19 cellular contexts compared by ENCODE assay signal in genomic region chr4:76783836-76784235, GRCh38.
DNase-seq lines count a peak whose midpoint lies in the region; ATAC-seq and TF ChIP-seq lines count a peak whose summit lies in the region.
"Had no signal": no experiment of that assay in that cellular context is flagged by ENCODE, and none has a peak within 500 bp of the region (broad histone marks: within the 10 kb centered on the region; RNA-seq: fewer than 3 reads in every experiment).

No MANE protein-coding gene starts in this region.

- peaks cover 3% of the 10 kb centered on the region for H3K4me1 Mint-ChIP-seq in activated T-helper 2 cell treated with anti-CD3 and anti-CD28 coated beads, Interferon-gamma antibody, Interleukin-2, Interleukin-4, amounts not matched to agents 10 μg/mL and 5 μg/mL and 100 μg/mL, durations not matched to agents 14 hours and 24 hours and 36 hours (ENCODE audit: low read depth)
- H3K4me1 Mint-ChIP-seq: activated naive CD4-positive, alpha-beta T cell treated with anti-CD3 and anti-CD28 coated beads, Interleukin-2, amount 50 U/mL, for 24 hours; CD4-positive, alpha-beta memory T cell; stimulated activated naive B cell treated with anti-CD40 and anti-IgM and Interleukin-4, amounts not matched to agents 10 μg/mL and 1 μg/mL and 100 μg/mL, for 72 hours had no signal

- intact Hi-C loops in HCT116 (cut with micrococcal nuclease): loop anchor here (5.0 to 10.0 kb wide), 2 partner anchors 113 to 161 kb away; partner anchors contain the start of genes SEPTIN11 and SOWAHB
- intact Hi-C loops in activated T-helper 2 cell treated with anti-CD3 and anti-CD28 coated beads, Interferon-gamma antibody, Interleukin-2, Interleukin-4, amounts not matched to agents 10 μg/mL and 5 μg/mL and 100 μg/mL, durations not matched to agents 14 hours and 24 hours and 36 hours (cut with micrococcal nuclease): no loop called here

- peak overlapping the region; percentile 25 for H3K4ac ChIP-seq in trophoblast cell (ENCODE audit: low read depth, low read length)

- no peak for TF ChIP-seq RAD21 in HCT116 (IDR thresholded peaks at IDR 0.05; ENCODE audit: low read depth)

- peak overlapping the region; percentile 52 for H4K12ac ChIP-seq in trophoblast cell (ENCODE audit: low read depth, low read length)

- H3K79me2 ChIP-seq in HCT116 (ENCODE audit: insufficient read depth, low read length) (no peaks in the 10 kb centered on the region), trophoblast cell (ENCODE audit: control insufficient read depth, insufficient read depth, low read length, poor library complexity) (peaks cover 3% of the 10 kb centered on the region)

- H2AK5ac ChIP-seq in trophoblast cell (ENCODE audit: low read length): peak overlapping the region; percentile 71

- TF ChIP-seq POLR2A in HCT116 (IDR thresholded peaks at IDR 0.05; ENCODE audit: borderline replicate concordance, extremely low read depth, insufficient read depth, insufficient read length): no peak

- POLR2A ChIA-PET in HCT116 (lab: Charles Lee): no interaction called here

- no peaks in the 10 kb centered on the region for H3K9me2 ChIP-seq in HCT116 (ENCODE audit: insufficient read depth)

- H3K9ac ChIP-seq in HCT116 (ENCODE audit: low read length) (no peak overlapping the region), adipocyte (ENCODE audit: low read length) (peak overlapping the region; percentile 45), trophoblast cell (ENCODE audit: low read length) (no peak overlapping the region)

- no peaks in the 10 kb centered on the region for H3K36me3 Mint-ChIP-seq in activated T-helper 2 cell treated with anti-CD3 and anti-CD28 coated beads, Interferon-gamma antibody, Interleukin-2, Interleukin-4, amounts not matched to agents 10 μg/mL and 5 μg/mL and 100 μg/mL, durations not matched to agents 14 hours and 24 hours and 36 hours (ENCODE audit: low read depth)
- H3K36me3 Mint-ChIP-seq: activated naive CD4-positive, alpha-beta T cell treated with anti-CD3 and anti-CD28 coated beads, Interleukin-2, amount 50 U/mL, for 24 hours; stimulated activated naive B cell treated with anti-CD40 and anti-IgM and Interleukin-4, amounts not matched to agents 10 μg/mL and 1 μg/mL and 100 μg/mL, for 72 hours had no signal

- H3K4me2 ChIP-seq in HCT116 (ENCODE audit: low read length): peak overlapping the region; percentile 56; the same call in 1 of the 2 replicates
- H3K4me2 ChIP-seq in trophoblast cell (ENCODE audit: low read length): no peak overlapping the region

- no TSS peak for BruUV-seq in HCT116 (replicated peaks; lab: Mats Ljungman, UMichigan)

- WGBS in trophoblast cell (ENCODE audit: extremely low coverage, insufficient coverage, insufficient read length): no CpG with 5 or more reads among the region's 4 CpGs

- H3K27me3 Mint-ChIP-seq in activated T-helper 2 cell treated with anti-CD3 and anti-CD28 coated beads, Interferon-gamma antibody, Interleukin-2, Interleukin-4, amounts not matched to agents 10 μg/mL and 5 μg/mL and 100 μg/mL, durations not matched to agents 14 hours and 24 hours and 36 hours (ENCODE audit: low read depth): peaks cover 3% of the 10 kb centered on the region

- peak overlapping the region; percentile 31 for H2BK12ac ChIP-seq in trophoblast cell (ENCODE audit: low read length)

- H2BK5ac ChIP-seq in trophoblast cell (ENCODE audit: low read depth, low read length, poor library complexity): peak overlapping the region; percentile 42

- no peaks in the 10 kb centered on the region for H4K20me1 ChIP-seq in HCT116 (ENCODE audit: insufficient read depth)

- H3K36me3 ChIP-seq in HCT116 (ENCODE audit: control insufficient read depth in 1 of 2, insufficient read depth in 2 of 2, low read length in 2 of 2) (no peaks in the 10 kb centered on the region), adipocyte (ENCODE audit: control insufficient read depth, insufficient read depth, low read length, severe bottlenecking) (no peaks in the 10 kb centered on the region), trophoblast cell (ENCODE audit: control insufficient read depth in 1 of 2, insufficient read depth in 2 of 2, low read length in 2 of 2) (peaks cover 12 to 38% of the 10 kb centered on the region in 2 experiments)

- H3K14ac ChIP-seq in trophoblast cell (ENCODE audit: low read length): peak overlapping the region; percentile 70

- peak overlapping the region; percentile 79 for H3K18ac ChIP-seq in trophoblast cell (ENCODE audit: low read length)

- H3K27ac Mint-ChIP-seq in activated T-helper 2 cell treated with anti-CD3 and anti-CD28 coated beads, Interferon-gamma antibody, Interleukin-2, Interleukin-4, amounts not matched to agents 10 μg/mL and 5 μg/mL and 100 μg/mL, durations not matched to agents 14 hours and 24 hours and 36 hours: no peak overlapping the region
- H3K27ac Mint-ChIP-seq: activated CD8-positive, alpha-beta T cell treated with anti-CD3 and anti-CD28 coated beads for 36 hours; activated naive CD4-positive, alpha-beta T cell treated with anti-CD3 and anti-CD28 coated beads, Interleukin-2, amount 50 U/mL, for 24 hours; CD4-positive, alpha-beta memory T cell; stimulated activated naive B cell treated with anti-CD40 and anti-IgM and Interleukin-4, amounts not matched to agents 10 μg/mL and 1 μg/mL and 100 μg/mL, for 72 hours had no signal

- H3K9me3 Mint-ChIP-seq in activated T-helper 2 cell treated with anti-CD3 and anti-CD28 coated beads, Interferon-gamma antibody, Interleukin-2, Interleukin-4, amounts not matched to agents 10 μg/mL and 5 μg/mL and 100 μg/mL, durations not matched to agents 14 hours and 24 hours and 36 hours: no peaks in the 10 kb centered on the region
- H3K9me3 Mint-ChIP-seq: activated CD8-positive, alpha-beta T cell treated with anti-CD3 and anti-CD28 coated beads for 36 hours; stimulated activated naive B cell treated with anti-CD40 and anti-IgM and Interleukin-4, amounts not matched to agents 10 μg/mL and 1 μg/mL and 100 μg/mL, for 72 hours had no signal

- H3K27ac ChIP-seq in HCT116 (ENCODE audit: low read depth, low read length) (no peak overlapping the region; the same call in 1 of the 2 replicates), trophoblast cell (ENCODE audit: low read depth, low read length) (peak overlapping the region; percentile 3)
- H3K27ac ChIP-seq: thoracic aorta had no signal

- H3K27me3 ChIP-seq in HCT116 (ENCODE audit: insufficient read depth, low read length) (no peaks in the 10 kb centered on the region), adipocyte (replicated peaks; ENCODE audit: control insufficient read depth, insufficient read depth, low read length) (no peaks in the 10 kb centered on the region), trophoblast cell (ENCODE audit: insufficient read depth, low read length) (no peaks in the 10 kb centered on the region)

- CTCF ChIA-PET in HCT116 (lab: Charles Lee): interaction anchor here (1.0 to 2.0 kb wide), 6 partner anchors 10 to 52 kb away, joined by 3 to 4 read pairs (median 3); no protein-coding TSS in a partner anchor

- peak; percentile 39 for ATAC-seq in HCT116
- no peak for ATAC-seq in GM21529 (IDR thresholded peaks at IDR 0.05; ENCODE audit: unreplicated experiment)
- ATAC-seq: activated CD8-positive, alpha-beta T cell treated with anti-CD3 and anti-CD28 coated beads for 36 hours had no signal

- H3K4me3 Mint-ChIP-seq in activated T-helper 2 cell treated with anti-CD3 and anti-CD28 coated beads, Interferon-gamma antibody, Interleukin-2, Interleukin-4, amounts not matched to agents 10 μg/mL and 5 μg/mL and 100 μg/mL, durations not matched to agents 14 hours and 24 hours and 36 hours (ENCODE audit: low read depth): no peak overlapping the region
- H3K4me3 Mint-ChIP-seq: activated CD8-positive, alpha-beta T cell treated with anti-CD3 and anti-CD28 coated beads for 36 hours; activated naive CD4-positive, alpha-beta T cell treated with anti-CD3 and anti-CD28 coated beads, Interleukin-2, amount 50 U/mL, for 24 hours; CD4-positive, alpha-beta memory T cell; stimulated activated naive B cell treated with anti-CD40 and anti-IgM and Interleukin-4, amounts not matched to agents 10 μg/mL and 1 μg/mL and 100 μg/mL, for 72 hours had no signal

- peak overlapping the region; percentile 20 for H2BK120ac ChIP-seq in trophoblast cell (ENCODE audit: insufficient read depth, low read length, poor library complexity)

- H3K4me3 ChIP-seq in HCT116 (replicated peaks in 1 of 2; ENCODE audit: low read depth in 1 of 2, low read length in 2 of 2): no peak overlapping the region
- H3K4me3 ChIP-seq in adipocyte (ENCODE audit: low read length): peak overlapping the region; percentile 71
- no peak overlapping the region for H3K4me3 ChIP-seq in fibroblast of the aortic adventitia (ENCODE audit: low read depth, low read length)
- no peak overlapping the region for H3K4me3 ChIP-seq in trophoblast cell (ENCODE audit: low read depth, low read length)
- H3K4me3 ChIP-seq: thoracic aorta had no signal

- TF ChIP-seq CTCF in HCT116 (IDR thresholded peaks at IDR 0.05 in 2 of 3, conservative IDR thresholded peaks at IDR 0.05 in 1 of 3; ENCODE audit: borderline replicate concordance in 1 of 3, insufficient read depth in 1 of 3, low read depth in 2 of 3, low read length in 2 of 3) (no peak), fibroblast of the aortic adventitia (IDR thresholded peaks at IDR 0.05; ENCODE audit: insufficient read depth, low read length) (no peak)

- H3K79me1 ChIP-seq in trophoblast cell (ENCODE audit: low read length): peaks cover 23% of the 10 kb centered on the region

- no peaks in the 10 kb centered on the region for H3K9me3 ChIP-seq in HCT116 (ENCODE audit: control insufficient read depth in 1 of 2, insufficient read depth in 1 of 2, low read depth in 1 of 2, low read length in 2 of 2)
- no peaks in the 10 kb centered on the region for H3K9me3 ChIP-seq in adipocyte (ENCODE audit: control insufficient read depth, low read length)
- peaks cover 7% of the 10 kb centered on the region for H3K9me3 ChIP-seq in trophoblast cell (ENCODE audit: insufficient read depth, low read depth, low read length)
- H3K9me3 ChIP-seq: thoracic aorta had no signal

- DNase-seq in HCT116 (ENCODE audit: low read depth, low spot score) (no peak), adipocyte (ENCODE audit: low read depth) (no peak), fibroblast of the aortic adventitia (ENCODE audit: low read depth) (peak; percentile 15), trophoblast cell (no peak), COR-L47 (lab: John Stamatoyannopoulos, UW) (no peak)
- no peak for DNase-seq in activated T-helper 2 cell treated with anti-CD3 and anti-CD28 coated beads, Interferon-gamma antibody, Interleukin-2, Interleukin-4, amounts not matched to agents 10 μg/mL and 5 μg/mL and 100 μg/mL, durations not matched to agents 14 hours and 24 hours and 36 hours (ENCODE audit: low spot score)
- DNase-seq in stimulated activated CD4-positive, alpha-beta T cell treated with anti-CD3 and anti-CD28 coated beads, Interleukin-4, amount 100 ng/mL, for 4 hours: no peak
- DNase-seq: activated T-cell treated with anti-CD3 and anti-CD28 coated beads, Interleukin-2, amount 50 U/mL, for 48 hours; CD4-positive, alpha-beta memory T cell; NCI-H1417 treated with DMSO at 0.1 percent for 48 hours; NCI-H526 treated with DMSO at 0.1 percent for 48 hours; right cardiac atrium; SHP77 treated with DMSO at 0.1 percent for 48 hours; stimulated activated naive B cell treated with anti-CD40 and anti-IgM and Interleukin-4, amounts not matched to agents 10 μg/mL and 1 μg/mL and 100 μg/mL, for 72 hours; T-helper 2 cell had no signal

- RAD21 ChIA-PET in HCT116 (lab: Charles Lee; ENCODE audit: low non-redundant PET in 1 of 2, low total read pairs in 2 of 2, uncharacterized antibody in 2 of 2, unreplicated experiment in 2 of 2): interaction anchor here in 1 of 2 experiments (0.5 kb wide), 1 partner anchor 288 kb away, joined by 3 read pairs; no protein-coding TSS in a partner anchor

- H4K91ac ChIP-seq in trophoblast cell (ENCODE audit: low read depth, low read length): peak overlapping the region; percentile 33

- H3K23ac ChIP-seq in trophoblast cell (ENCODE audit: low read length): peak overlapping the region; percentile 64

- H2AFZ ChIP-seq in HCT116 (ENCODE audit: low read depth, low read length, poor library complexity, severe bottlenecking): no peak overlapping the region
- H2AFZ ChIP-seq in trophoblast cell (ENCODE audit: insufficient read depth, low read length, poor library complexity): no peak overlapping the region

- H3K4me1 ChIP-seq in HCT116 (ENCODE audit: control insufficient read depth in 1 of 2, insufficient read depth in 2 of 2, low read length in 2 of 2) (peaks cover 45 to 48% of the 10 kb centered on the region in 2 experiments), adipocyte (ENCODE audit: control insufficient read depth, insufficient read depth, low read length) (peaks cover 35% of the 10 kb centered on the region), trophoblast cell (ENCODE audit: control insufficient read depth in 1 of 2, insufficient read depth in 2 of 2, low read length in 2 of 2) (peaks cover 7 to 10% of the 10 kb centered on the region in 2 experiments)

- peak overlapping the region; percentile 23 for H4K8ac ChIP-seq in trophoblast cell (ENCODE audit: low read depth, low read length)
